Comparison of ENCODE assay signal across 23 cellular contexts in the genomic region with DNA sequence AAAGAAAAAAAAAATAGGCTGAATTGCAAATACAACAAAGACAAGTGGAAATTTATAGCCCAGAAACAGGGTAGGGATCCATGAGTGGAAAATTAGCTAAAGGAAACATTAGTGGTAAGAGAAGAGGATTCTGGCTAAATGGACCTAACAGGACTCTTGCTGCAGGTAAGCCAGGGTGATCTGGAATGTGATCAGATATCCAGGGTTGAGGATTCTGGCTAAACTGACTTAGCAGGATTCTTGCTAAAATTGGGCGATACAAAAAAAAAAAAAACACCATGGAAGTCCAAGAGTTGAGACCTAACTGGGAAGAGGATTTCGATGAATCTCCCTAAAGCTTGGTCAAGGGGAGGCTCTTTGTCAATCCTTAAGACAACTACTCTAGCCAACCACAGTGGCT.
DNase-seq lines count a peak whose midpoint lies in the region; ATAC-seq and TF ChIP-seq lines count a peak whose summit lies in the region.
"Had no signal": no experiment of that assay in that cellular context is flagged by ENCODE, and none has a peak within 500 bp of the region (broad histone marks: within the 10 kb centered on the region; RNA-seq: fewer than 3 reads in every experiment).

No MANE protein-coding gene starts in this region.

- H3K27me3 Mint-ChIP-seq in progenitor cell of endocrine pancreas, result no peaks in the 10 kb centered on the region
- H3K27me3 Mint-ChIP-seq: CD4-positive, alpha-beta T cell had no signal

- no peak overlapping the region for H2AFZ ChIP-seq in hepatocyte
- H2AFZ ChIP-seq: GM23248 had no signal

- POLR2A ChIA-PET in HEK293 (lab: Yijun Ruan, JAX) (interaction anchor here (0.6 kb wide), 1 partner anchor 61 kb away, joined by 6 read pairs; a partner anchor contains a TSS), Panc1 (lab: Charles Lee) (no interaction called here)

- H3K27me3 ChIP-seq in Panc1 (ENCODE audit: control insufficient read depth, insufficient read depth, low read length) (no peaks in the 10 kb centered on the region), hepatocyte (no peaks in the 10 kb centered on the region)
- H3K27me3 ChIP-seq: BE2C; BLaER1 treated with 17β-estradiol and CSF1 and Interleukin-3, amounts not matched to agents 10 nM and 100 nM had no signal

- CTCF ChIA-PET in HEK293 (lab: Yijun Ruan, JAX), result interaction anchor here (0.7 to 0.9 kb wide), 2 partner anchors 45 to 1259 kb away, joined by 3 to 5 read pairs; no protein-coding TSS in a partner anchor
- CTCF ChIA-PET in Panc1 (lab: Charles Lee), result no interaction called here

- ATAC-seq in Panc1, result no peak
- ATAC-seq: A549 had no signal

- peaks cover 29% of the 10 kb centered on the region for H3K4me1 Mint-ChIP-seq in progenitor cell of endocrine pancreas (ENCODE audit: low read depth)

- no peak overlapping the region for H3K4me3 Mint-ChIP-seq in progenitor cell of endocrine pancreas (ENCODE audit: low read depth)
- H3K4me3 Mint-ChIP-seq: CD14-positive monocyte; CD4-positive, alpha-beta T cell; CD8-positive, alpha-beta memory T cell had no signal

- no peak overlapping the region for H3K27ac ChIP-seq in HEK293 (ENCODE audit: extremely low read depth, low read depth, low read length)
- H3K27ac ChIP-seq in Panc1 (ENCODE audit: low read length), result peak overlapping the region; percentile 80
- H3K27ac ChIP-seq in hepatocyte, result peak overlapping the region; percentile 69
- H3K27ac ChIP-seq: A549; BLaER1 treated with 17β-estradiol and CSF1 and Interleukin-3, amounts not matched to agents 10 nM and 100 nM; GM23248 had no signal

- H3K27ac Mint-ChIP-seq in progenitor cell of endocrine pancreas, result peak overlapping the region; percentile 72
- H3K27ac Mint-ChIP-seq: CD14-positive monocyte; CD4-positive, alpha-beta T cell had no signal

- H3K9me2 ChIP-seq in hepatocyte (replicated peaks; ENCODE audit: insufficient read depth), result no peaks in the 10 kb centered on the region

- H3K4me1 ChIP-seq in HEK293 (ENCODE audit: control insufficient read depth, insufficient read depth, low read length) (no peaks in the 10 kb centered on the region), Panc1 (ENCODE audit: control insufficient read depth, insufficient read depth, low read length) (peaks cover 4% of the 10 kb centered on the region; the same call in 1 of the 2 replicates), hepatocyte (ENCODE audit: insufficient read depth) (peaks cover 3% of the 10 kb centered on the region)
- H3K4me1 ChIP-seq: A549, BE2C had no signal

- H3K9me3 ChIP-seq in HEK293 (ENCODE audit: control insufficient read depth, insufficient read depth, low read depth, low read length) (no peaks in the 10 kb centered on the region), Panc1 (ENCODE audit: control insufficient read depth, insufficient read depth, low read depth, low read length) (no peaks in the 10 kb centered on the region), hepatocyte (ENCODE audit: low read depth) (no peaks in the 10 kb centered on the region)
- H3K9me3 ChIP-seq: A549, BE2C had no signal

- 100% methylated on average over 2 of the region's 2 CpGs for WGBS in hepatocyte (ENCODE audit: low lambda C conversion rate, missing lambda C conversion rate)

- in situ Hi-C loops in Panc1 (cut with HindIII; ENCODE audit: low pct_unique_long_range_greater_than_20kb, low sequenced_read_pairs), result no loop called here

- H3K36me3 ChIP-seq in HEK293 (ENCODE audit: control insufficient read depth in 2 of 2, insufficient read depth in 1 of 2, low read length in 2 of 2) (no peaks in the 10 kb centered on the region), Panc1 (ENCODE audit: control insufficient read depth, insufficient read depth, low read length) (no peaks in the 10 kb centered on the region), hepatocyte (replicated peaks; ENCODE audit: insufficient read depth, low read depth) (no peaks in the 10 kb centered on the region)
- H3K36me3 ChIP-seq: BE2C; BLaER1 treated with 17β-estradiol and CSF1 and Interleukin-3, amounts not matched to agents 10 nM and 100 nM had no signal

- peaks cover 5% of the 10 kb centered on the region for H3K36me3 Mint-ChIP-seq in progenitor cell of endocrine pancreas (ENCODE audit: insufficient read depth)
- H3K36me3 Mint-ChIP-seq: CD14-positive monocyte had no signal

- no peaks in the 10 kb centered on the region for H3K79me2 ChIP-seq in hepatocyte

- BruUV-seq in Panc1 (replicated peaks; lab: Mats Ljungman, UMichigan), result no TSS peak

- H3K9me3 Mint-ChIP-seq in progenitor cell of endocrine pancreas (ENCODE audit: low read depth), result peaks cover 9% of the 10 kb centered on the region

- H3K4me2 ChIP-seq in hepatocyte, result no peak overlapping the region
- H3K4me2 ChIP-seq: A549; BLaER1 treated with 17β-estradiol and CSF1 and Interleukin-3, amounts not matched to agents 10 nM and 100 nM had no signal

- no peaks in the 10 kb centered on the region for H4K20me1 ChIP-seq in hepatocyte (ENCODE audit: insufficient read depth, poor library complexity, severe bottlenecking)
- H4K20me1 ChIP-seq: BLaER1 treated with 17β-estradiol and CSF1 and Interleukin-3, amounts not matched to agents 10 nM and 100 nM had no signal

- TF ChIP-seq CTCF in HEK293 (tag by site-specific recombination; IDR thresholded peaks at IDR 0.05) (no peak), Panc1 (IDR thresholded peaks at IDR 0.05) (no peak), hepatocyte (IDR thresholded peaks at IDR 0.05; ENCODE audit: poor library complexity) (no peak), progenitor cell of endocrine pancreas (IDR thresholded peaks at IDR 0.05; ENCODE audit: unreplicated experiment) (no peak)

- intact Hi-C loops in Panc1 (cut with micrococcal nuclease; ENCODE audit: unreplicated experiment), result no loop called here

- H3K4me3 ChIP-seq in HEK293 (ENCODE audit: low read depth, low read length) (no peak overlapping the region), Panc1 (ENCODE audit: low read depth in 2 of 2, low read length in 2 of 2) (no peak overlapping the region), hepatocyte (no peak overlapping the region)
- H3K4me3 ChIP-seq: A549; BLaER1 treated with 17β-estradiol and CSF1 and Interleukin-3, amounts not matched to agents 10 nM and 100 nM; GM23248 had no signal

- DNase-seq in Panc1 (ENCODE audit: low read depth, low spot score), result no peak
- no peak for DNase-seq in hepatocyte (ENCODE audit: low spot score)
- DNase-seq in progenitor cell of endocrine pancreas (ENCODE audit: low spot score, unreplicated experiment), result no peak
- no peak for DNase-seq in activated CD8-positive, alpha-beta memory T cell treated with anti-CD3 and anti-CD28 coated beads for 24 hours
- DNase-seq in activated CD4-positive, CD25-positive, alpha-beta regulatory T cell (lab: John Stamatoyannopoulos, UW), result no peak
- no peak for DNase-seq in DMS114 treated with DMSO at 0.1 percent for 48 hours (lab: John Stamatoyannopoulos, UW; ENCODE audit: unreplicated experiment)
- DNase-seq: 8988T; ACHN; AML-193; BE2C; CD4-positive, alpha-beta T cell; CD8-positive, alpha-beta memory T cell; DMS 273 treated with DMSO at 0.1 percent for 48 hours; DMS53; DMS79 treated with DMSO at 0.1 percent for 48 hours; GF-D8; GM23248; H7; HCEC 1CT had no signal

TF ChIP-seq in HEK293, 187 proteins besides CTCF, POLR2A, EP300 and RAD21:
- TF ChIP-seq ZNF426 (tag by site-specific recombination; IDR thresholded peaks at IDR 0.05) (no peak), ZNF600 (tag by site-specific recombination; IDR thresholded peaks at IDR 0.05) (peak; percentile 77)
TF ChIP-seq in HEK293: peak in this region for 1.
